8 cellular contexts compared by ENCODE assay signal in genomic region chr7:129664029-129665012, GRCh38. TPM values are rescaled to one million over a fixed set of nuclear protein-coding genes. Genes with fewer than 3 reads are reported as not detected.
DNase-seq lines count a peak whose midpoint lies in the region; ATAC-seq and TF ChIP-seq lines count a peak whose summit lies in the region.

No MANE protein-coding gene starts in this region.

- peaks cover 12% of the 10 kb centered on the region for H3K36me3 ChIP-seq in osteoblast (ENCODE audit: insufficient read depth, low read length)

- H3K4me2 ChIP-seq in osteoblast (ENCODE audit: insufficient read depth, low read length): peak overlapping the region; percentile 37

- ATAC-seq in GM21723 (IDR thresholded peaks at IDR 0.05; ENCODE audit: unreplicated experiment) (no peak), HG03159 (IDR thresholded peaks at IDR 0.05; ENCODE audit: unreplicated experiment) (no peak)

- H3K79me2 ChIP-seq in osteoblast (ENCODE audit: insufficient read depth, low read length): no peaks in the 10 kb centered on the region

- H4K20me1 ChIP-seq in osteoblast (ENCODE audit: insufficient read depth, low read length): peaks cover 15% of the 10 kb centered on the region

- peaks cover 12% of the 10 kb centered on the region for H3K4me1 ChIP-seq in osteoblast (ENCODE audit: insufficient read depth, low read length)

- H3K27me3 ChIP-seq in osteoblast (ENCODE audit: insufficient read depth, low read length): no peaks in the 10 kb centered on the region

- DNase-seq in EL: peak; percentile 68
- peak; percentile 79 to 85 for DNase-seq in Kasumi-1 (lab: John Stamatoyannopoulos, UW)
- peak; percentile 88 for DNase-seq in RKO (ENCODE audit: low spot score)
- peak; percentile 68 for DNase-seq in epithelial cell of esophagus (ENCODE audit: low read depth)
- peak; percentile 83 for DNase-seq in osteoblast (ENCODE audit: insufficient read length, low spot score, missing footprints)
- DNase-seq in activated naive CD4-positive, alpha-beta T cell treated with Interleukin-2 at 50 U/mL for 16 hours: no peak

- H3K27ac ChIP-seq in osteoblast (ENCODE audit: low read depth, low read length): peak overlapping the region; percentile 46

- peaks cover 2% of the 10 kb centered on the region for H3K9me3 ChIP-seq in osteoblast (ENCODE audit: low read depth, low read length)

- peak; percentile 51 for TF ChIP-seq CTCF in epithelial cell of esophagus (IDR thresholded peaks at IDR 0.05; ENCODE audit: insufficient read depth, low read depth, low read length, missing control alignments)
- TF ChIP-seq CTCF in osteoblast (IDR thresholded peaks at IDR 0.05; ENCODE audit: extremely low read depth, low read depth, low read length): peak; percentile 62

- H3K4me3 ChIP-seq in epithelial cell of esophagus (ENCODE audit: low read length): no peak overlapping the region
- H3K4me3 ChIP-seq in osteoblast (ENCODE audit: insufficient read depth, low read length): no peak overlapping the region

- H2AFZ ChIP-seq in osteoblast (ENCODE audit: low read length): no peak overlapping the region

RNA-seq across cellular contexts. Expression of gene NRF1, which starts 52.8 kb away (rescaled TPM):
- total RNA-seq in osteoblast: 14.1 and 14.8 TPM in 2 replicates
